In genomic region chrX:13013353-13014110, GRCh38 we compare ENCODE assay signal across 8 cellular contexts. TPM values are rescaled to one million over a fixed set of nuclear protein-coding genes. Genes with fewer than 3 reads are reported as not detected.
DNase-seq lines count a peak whose midpoint lies in the region; ATAC-seq lines count a peak whose summit lies in the region.

No MANE protein-coding gene starts in this region.

- H3K36me3 ChIP-seq in urinary bladder (ENCODE audit: insufficient read depth), result no peaks in the 10 kb centered on the region

- no peaks in the 10 kb centered on the region for H3K4me1 ChIP-seq in urinary bladder (ENCODE audit: insufficient read depth)

- ATAC-seq in GM18909 (IDR thresholded peaks at IDR 0.05; ENCODE audit: poor library complexity, unreplicated experiment) (peak; percentile 88), HG03135 (IDR thresholded peaks at IDR 0.05; ENCODE audit: unreplicated experiment) (peak; percentile 88)

- peak overlapping the region; percentile 32 for H3K27ac ChIP-seq in urinary bladder (ENCODE audit: low read depth)

- WGBS in urinary bladder, result 44% methylated on average over 8 of the region's 8 CpGs

- H3K4me3 ChIP-seq in urinary bladder (ENCODE audit: low read depth, low read length), result no peak overlapping the region

- DNase-seq in Ammon's horn (ENCODE audit: low spot score) (peak; percentile 45), SKM-1 treated with dmso at 0.1 percent for 144 hours (lab: John Stamatoyannopoulos, UW; ENCODE audit: unreplicated experiment) (peak; percentile 81), iris pigment epithelial cell (ENCODE audit: low read depth) (peak; percentile 52), AG08395 (ENCODE audit: low spot score) (no peak)
- DNase-seq in activated CD8-positive, alpha-beta memory T cell treated with anti-CD3 and anti-CD28 coated beads for 24 hours, result no peak

RNA-seq across cellular contexts. Expression of gene FAM9C, which starts 30.9 kb away (rescaled TPM):
- 0.05 TPM for total RNA-seq in urinary bladder
- polyA plus RNA-seq in urinary bladder, result 0.08 TPM

RNA-seq across cellular contexts. Expression of gene TMSB4X, which starts 38.6 kb away (rescaled TPM):
- 4,785 TPM for total RNA-seq in urinary bladder
- polyA plus RNA-seq in urinary bladder, result 4,487 TPM

Comparison
In these comparisons a context has a peak if more than half of its experiments do, and no peak if none do; other contexts are left out.
1. DNase-seq: peak in Ammon's horn (single experiment), SKM-1 treated with dmso at 0.1 percent for 144 hours (single experiment) and iris pigment epithelial cell (single experiment); none in AG08395 (single experiment) and activated CD8-positive, alpha-beta memory T cell treated with anti-CD3 and anti-CD28 coated beads for 24 hours (single experiment).